Comparison of ENCODE assay signal across 1 cellular context in genomic region chr7:90229728-90230127, GRCh38.
TF ChIP-seq lines count a peak whose summit lies in the region.

No MANE protein-coding gene starts in this region.

TF ChIP-seq in HepG2, 621 proteins besides CTCF, POLR2A, EP300 and RAD21:
- TF ChIP-seq RBM39 (IDR thresholded peaks at IDR 0.05; ENCODE audit: low read depth, low read length, poor library complexity, severe bottlenecking) (no peak), ZNF205 (CRISPR knock-in tag; IDR thresholded peaks at IDR 0.05) (no peak), CENPBD1 (CRISPR knock-in tag; IDR thresholded peaks at IDR 0.05; ENCODE audit: borderline replicate concordance, low read depth) (no peak), KMT2B (CRISPR knock-in tag; IDR thresholded peaks at IDR 0.05) (no peak), SAP130 (CRISPR knock-in tag; IDR thresholded peaks at IDR 0.05; ENCODE audit: low read depth) (no peak), THRA (CRISPR knock-in tag; IDR thresholded peaks at IDR 0.05; ENCODE audit: borderline replicate concordance) (no peak), ZNF547 (CRISPR knock-in tag; IDR thresholded peaks at IDR 0.05) (no peak), ZNF740 (CRISPR knock-in tag; IDR thresholded peaks at IDR 0.05) (no peak), SP5 (CRISPR knock-in tag; IDR thresholded peaks at IDR 0.05; ENCODE audit: borderline replicate concordance, low read depth) (no peak), SP140L (CRISPR knock-in tag; IDR thresholded peaks at IDR 0.05; ENCODE audit: borderline replicate concordance) (no peak), SNRNP70 (IDR thresholded peaks at IDR 0.05; ENCODE audit: low read depth, low read length) (no peak), ATF5 (CRISPR knock-in tag; IDR thresholded peaks at IDR 0.05; ENCODE audit: low read depth) (no peak), RBM22 (optimal IDR thresholded peaks at IDR 0.05; ENCODE audit: low read length) (no peak), CEBPG (CRISPR knock-in tag; IDR thresholded peaks at IDR 0.05) (no peak)
